16 cellular contexts compared by ENCODE assay signal in the genomic region with DNA sequence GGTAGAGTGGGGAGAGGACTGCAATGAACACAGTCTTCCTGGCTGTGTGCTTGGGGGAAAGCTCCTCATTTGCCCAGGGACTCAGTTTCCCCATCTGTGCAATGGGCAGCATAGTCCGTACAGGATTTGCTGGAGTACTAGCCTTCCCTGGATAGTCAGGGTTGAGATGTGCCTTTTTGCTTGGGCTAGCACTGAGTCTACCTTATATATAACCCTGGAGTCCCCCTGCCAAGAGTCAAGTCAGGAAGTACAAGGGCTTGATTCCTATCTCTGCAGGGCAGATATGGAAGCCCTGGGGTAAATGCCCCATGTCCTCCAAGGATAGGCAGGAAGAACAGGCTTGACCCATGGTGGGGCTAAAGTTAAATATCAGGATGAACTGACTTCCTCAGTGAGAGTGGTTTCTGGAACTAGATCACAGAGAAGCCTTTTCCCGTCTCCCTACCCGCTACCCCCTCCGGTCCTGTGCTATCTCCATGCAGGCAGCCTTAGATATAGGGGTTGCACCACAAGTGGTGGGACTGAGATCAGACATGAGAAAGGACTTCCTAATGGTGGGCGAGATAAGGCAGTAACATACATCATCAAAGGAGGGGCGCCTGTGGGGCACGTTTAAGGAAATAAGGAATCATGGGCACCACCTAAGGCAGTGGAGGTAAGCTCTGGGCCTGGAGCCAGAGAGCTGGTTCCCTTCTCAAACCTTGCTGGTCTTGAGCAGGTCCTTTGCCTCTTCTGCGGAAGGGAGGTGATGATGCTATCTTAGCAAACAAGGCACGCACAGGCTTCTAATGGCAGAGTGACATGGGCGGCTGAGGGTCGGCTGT.
DNase-seq lines count a peak whose midpoint lies in the region; ATAC-seq, FAIRE-seq and TF ChIP-seq lines count a peak whose summit lies in the region.
"Had no signal": no experiment of that assay in that cellular context is flagged by ENCODE, and none has a peak within 500 bp of the region (broad histone marks: within the 10 kb centered on the region; RNA-seq: fewer than 3 reads in every experiment).

No MANE protein-coding gene starts in this region.

- H3K27me3 ChIP-seq in K562 (ENCODE audit: control insufficient read depth in 2 of 2, insufficient read depth in 2 of 2, low read length in 2 of 2) = no peaks in the 10 kb centered on the region
- no peaks in the 10 kb centered on the region for H3K27me3 ChIP-seq in neural progenitor cell
- H3K27me3 ChIP-seq: BE2C had no signal

- FAIRE-seq in K562 (lab: Jason Lieb, UNC) = peak; percentile 93
- FAIRE-seq: HTR-8/SVneo had no signal

- H3K4me3 ChIP-seq in K562 (no peak overlapping the region), neural progenitor cell (no peak overlapping the region)

- peaks cover 59 to 86% of the 10 kb centered on the region in 2 experiments for H3K4me1 ChIP-seq in K562 (replicated peaks in 1 of 2; ENCODE audit: control insufficient read depth in 2 of 2, insufficient read depth in 2 of 2, low read length in 2 of 2)
- peaks cover 8% of the 10 kb centered on the region for H3K4me1 ChIP-seq in neural progenitor cell

- 9% methylated on average over 11 of the region's 11 CpGs for WGBS in K562 (ENCODE audit: insufficient coverage, low coverage, missing lambda C conversion rate)

- H3K36me3 ChIP-seq in K562 (ENCODE audit: control insufficient read depth, insufficient read depth, low read length) = no peaks in the 10 kb centered on the region
- no peaks in the 10 kb centered on the region for H3K36me3 ChIP-seq in neural progenitor cell
- H3K36me3 ChIP-seq: BE2C had no signal

- peak; percentile 60 for ATAC-seq in K562
- no peak for ATAC-seq in left lobe of liver
- ATAC-seq: Panc1 had no signal

- peaks cover 66% of the 10 kb centered on the region for H3K4me1 Mint-ChIP-seq in neural progenitor cell
- H3K4me1 Mint-ChIP-seq: CD4-positive, alpha-beta memory T cell had no signal

- TF ChIP-seq RAD21 in K562 (CRISPR knock-in tag; conservative IDR thresholded peaks at IDR 0.05 in 1 of 2, IDR thresholded peaks at IDR 0.05 in 1 of 2) = peak; percentile 29 to 33

- H3K27ac ChIP-seq in K562 (ENCODE audit: extremely low read depth, low read depth, low read length) (peak overlapping the region; percentile 74), neural progenitor cell (no peak overlapping the region)

- CTCF ChIA-PET in K562 (lab: Yijun Ruan, JAX; ENCODE audit: low intra/inter-chr PET ratio) = no interaction called here

- H3K79me2 ChIP-seq in K562 (ENCODE audit: control insufficient read depth, insufficient read depth, low read length) (peaks cover 26% of the 10 kb centered on the region; the same call in 2 of the 3 replicates), neural progenitor cell (ENCODE audit: low read depth) (no peaks in the 10 kb centered on the region)

- BruUV-seq in K562 (replicated peaks; lab: Mats Ljungman, UMichigan) = no TSS peak

- H3K27me3 Mint-ChIP-seq in neural progenitor cell (ENCODE audit: insufficient read depth, low read depth) = peaks cover 23% of the 10 kb centered on the region

- H3K9me1 ChIP-seq in K562 (ENCODE audit: control insufficient read depth, insufficient read depth, low read length) = no peaks in the 10 kb centered on the region

- peak in 1 of 3 experiments; percentile 7; a peak in 1 of 6 replicates for TF ChIP-seq CTCF in K562 (IDR thresholded peaks at IDR 0.05 in 2 of 3, conservative IDR thresholded peaks at IDR 0.05 in 1 of 3; ENCODE audit: insufficient read depth in 2 of 3, low read depth in 1 of 3, low read length in 3 of 3)
- TF ChIP-seq CTCF in neural progenitor cell (IDR thresholded peaks at IDR 0.05) = no peak

- no peak for TF ChIP-seq POLR2A in K562 (conservative IDR thresholded peaks at IDR 0.05)

- H3K9me3 ChIP-seq in K562 (replicated peaks; ENCODE audit: control insufficient read depth, insufficient read depth, low read depth, low read length) (no peaks in the 10 kb centered on the region), neural progenitor cell (ENCODE audit: low read depth) (no peaks in the 10 kb centered on the region)
- H3K9me3 ChIP-seq: BE2C had no signal

- peaks cover 2% of the 10 kb centered on the region for H3K9me3 Mint-ChIP-seq in neural progenitor cell
- H3K9me3 Mint-ChIP-seq: CD4-positive, alpha-beta memory T cell had no signal

- in situ Hi-C loops in K562 (cut with MboI) = no loop called here

- H3K36me3 Mint-ChIP-seq in neural progenitor cell = no peaks in the 10 kb centered on the region
- H3K36me3 Mint-ChIP-seq: CD4-positive, alpha-beta memory T cell had no signal

- peaks cover under 1% of the 10 kb centered on the region for H3F3A ChIP-seq in neural progenitor cell (ENCODE audit: low read depth)

- H3K4me2 ChIP-seq in K562 (ENCODE audit: insufficient read depth, low read length) (peak overlapping the region; percentile 84), neural progenitor cell (no peak overlapping the region)

- DNase-seq in CMK (ENCODE audit: low read depth) (peak; percentile 99), HUDEP-2 (lab: John Stamatoyannopoulos, UW; ENCODE audit: unreplicated experiment in 76 of 76) (peak in 45 of 76 experiments; percentile 21 to 77 (median 52)), K562 (ENCODE audit: extremely low read depth in 1 of 4, low spot score in 3 of 4) (peak; percentile 87 to 93 (median 88)), neural progenitor cell (ENCODE audit: low spot score) (no peak), NCI-H128 (lab: John Stamatoyannopoulos, UW; ENCODE audit: unreplicated experiment) (no peak), T-helper 1 cell (no peak), left lobe of liver (ENCODE audit: low spot score) (no peak)
- DNase-seq: CD4-positive, alpha-beta memory T cell; KBM-7; NCI-H1092; NCI-H1694 treated with DMSO at 0.1 percent for 48 hours; NCI-H446; SHP77 had no signal

- H2AFZ ChIP-seq in K562 (ENCODE audit: low read depth, low read length) = peak overlapping the region; percentile 88
- no peak overlapping the region for H2AFZ ChIP-seq in neural progenitor cell (replicated peaks)

- intact Hi-C loops in K562 (cut with micrococcal nuclease) = loop anchor here (1.0 kb wide), 1 partner anchor 89 kb away; no protein-coding TSS in a partner anchor

- peak overlapping the region; percentile 57 for H3K27ac Mint-ChIP-seq in neural progenitor cell

- H4K20me1 ChIP-seq in K562 (replicated peaks; ENCODE audit: control insufficient read depth, insufficient read depth, low read length) = no peaks in the 10 kb centered on the region
- no peaks in the 10 kb centered on the region for H4K20me1 ChIP-seq in neural progenitor cell (ENCODE audit: low read depth)

- TF ChIP-seq EP300 in K562 (IDR thresholded peaks at IDR 0.05; ENCODE audit: low read length) = peak; percentile 94; the same call in 1 of the 2 replicates

- POLR2A ChIA-PET in K562 (lab: Yijun Ruan, JAX) = interaction anchor here (0.5 to 1.7 kb wide), 7 partner anchors 17 to 183 kb away, joined by 3 to 5 read pairs (median 4); no protein-coding TSS in a partner anchor

- peak overlapping the region; percentile 70 for H3K4me3 Mint-ChIP-seq in neural progenitor cell
- H3K4me3 Mint-ChIP-seq: CD4-positive, alpha-beta memory T cell had no signal

- peak overlapping the region; percentile 57 to 66; a peak in 3 of 4 replicates for H3K9ac ChIP-seq in K562 (ENCODE audit: insufficient read depth in 1 of 2, low read depth in 2 of 2, low read length in 2 of 2)
- H3K9ac ChIP-seq in neural progenitor cell = no peak overlapping the region

TF ChIP-seq in K562, 482 proteins besides CTCF, POLR2A, EP300 and RAD21 (continues in another document):
- TF ChIP-seq, protein P1, sequence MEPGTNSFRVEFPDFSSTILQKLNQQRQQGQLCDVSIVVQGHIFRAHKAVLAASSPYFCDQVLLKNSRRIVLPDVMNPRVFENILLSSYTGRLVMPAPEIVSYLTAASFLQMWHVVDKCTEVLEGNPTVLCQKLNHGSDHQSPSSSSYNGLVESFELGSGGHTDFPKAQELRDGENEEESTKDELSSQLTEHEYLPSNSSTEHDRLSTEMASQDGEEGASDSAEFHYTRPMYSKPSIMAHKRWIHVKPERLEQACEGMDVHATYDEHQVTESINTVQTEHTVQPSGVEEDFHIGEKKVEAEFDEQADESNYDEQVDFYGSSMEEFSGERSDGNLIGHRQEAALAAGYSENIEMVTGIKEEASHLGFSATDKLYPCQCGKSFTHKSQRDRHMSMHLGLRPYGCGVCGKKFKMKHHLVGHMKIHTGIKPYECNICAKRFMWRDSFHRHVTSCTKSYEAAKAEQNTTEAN (CRISPR knock-in tag; IDR thresholded peaks at IDR 0.05) = no peak
- TF ChIP-seq PYGO2 (tag; IDR thresholded peaks at IDR 0.05) (0 out of 2 replicates have a peak, but pooled peaks have one; percentile 35), ELF1 (tag; IDR thresholded peaks at IDR 0.05) (no peak), TCF3 (CRISPR knock-in tag; IDR thresholded peaks at IDR 0.05) (peak; percentile 97), CBX1 (IDR thresholded peaks at IDR 0.05; ENCODE audit: low read depth) (peak; percentile 61), CREM (IDR thresholded peaks at IDR 0.05; ENCODE audit: low read depth) (peak; percentile 91), SRSF1 (IDR thresholded peaks at IDR 0.05; ENCODE audit: low read depth, low read length) (no peak), LEF1 (IDR thresholded peaks at IDR 0.05) (peak; percentile 89), ADNP (tag; IDR thresholded peaks at IDR 0.05) (peak; percentile 96)
- TF ChIP-seq, protein P2, sequence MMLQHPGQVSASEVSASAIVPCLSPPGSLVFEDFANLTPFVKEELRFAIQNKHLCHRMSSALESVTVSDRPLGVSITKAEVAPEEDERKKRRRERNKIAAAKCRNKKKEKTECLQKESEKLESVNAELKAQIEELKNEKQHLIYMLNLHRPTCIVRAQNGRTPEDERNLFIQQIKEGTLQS (IDR thresholded peaks at IDR 0.05) = peak; percentile 64
- TF ChIP-seq, protein P2 (CRISPR knock-in tag; conservative IDR thresholded peaks at IDR 0.05) = peak; percentile 42; the same call in 1 of the 2 replicates

Comparison
In these comparisons a context has a peak if more than half of its experiments do, and no peak if none do; other contexts are left out.
1. DNase-seq: peak in CMK (single experiment), HUDEP-2 (45 of 76) and K562 (4 of 4); none in neural progenitor cell (single experiment), NCI-H128 (single experiment), T-helper 1 cell (0 of 5) and left lobe of liver (single experiment).